8 cellular contexts compared by ENCODE assay signal in the genomic region with DNA sequence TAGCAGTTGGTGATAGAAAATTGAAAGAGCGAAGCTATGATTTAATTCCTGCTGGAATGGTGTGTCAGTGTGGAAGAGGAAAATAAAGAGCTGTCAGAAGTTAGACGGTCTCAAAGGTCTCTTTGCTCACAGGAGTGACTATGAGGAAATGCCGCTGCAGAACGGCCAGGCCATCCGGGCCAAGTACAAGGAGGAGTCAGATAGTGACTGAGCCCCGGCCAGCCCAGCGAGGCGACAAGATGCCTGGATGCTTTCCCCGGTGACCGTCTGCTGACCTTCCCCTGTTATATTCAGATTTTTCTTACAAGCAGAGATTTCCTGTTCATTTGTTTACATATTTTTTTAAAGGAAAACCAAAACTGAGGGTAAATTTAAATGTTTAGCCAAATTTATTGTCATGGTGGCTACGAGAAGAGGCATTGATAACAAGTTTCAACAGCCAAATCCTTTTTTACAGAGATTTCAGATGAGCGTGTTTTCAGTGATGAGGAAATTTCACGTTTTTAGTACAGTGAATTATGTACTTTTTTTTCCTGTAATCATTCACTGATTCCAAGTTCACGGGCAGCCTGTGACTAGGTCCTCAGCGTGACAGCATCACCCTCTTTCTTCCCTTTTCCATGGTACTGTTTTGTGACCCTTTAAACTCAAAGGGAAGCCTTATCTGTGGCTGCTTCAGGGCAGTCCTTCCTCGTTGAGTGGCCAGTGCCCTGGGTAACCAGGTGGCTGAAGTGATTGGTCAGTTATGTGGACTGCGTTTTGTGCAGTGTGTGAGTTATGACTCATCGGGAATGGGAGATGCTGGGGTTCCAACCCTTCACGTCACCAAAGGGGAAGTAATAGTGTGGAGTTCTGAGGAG. TPM values are rescaled to one million over a fixed set of nuclear protein-coding genes. Genes with fewer than 3 reads are reported as not detected.
A peak's percentile ranks its signal among the peaks of the same experiment; 100 is the strongest.
DNase-seq lines count a peak whose midpoint lies in the region; ATAC-seq and TF ChIP-seq lines count a peak whose summit lies in the region.

No MANE protein-coding gene starts in this region.

- H3K4me1 ChIP-seq in sigmoid colon: peaks cover 0 to 18% (median 11%) of the 10 kb centered on the region in 4 donors
- H3K4me1 ChIP-seq in Karpas-422 (ENCODE audit: low read length): peaks cover 6% of the 10 kb centered on the region

- H2AFZ ChIP-seq in Karpas-422 (ENCODE audit: low read length): no peak overlapping the region

- WGBS in sigmoid colon, 2 donors: 28 to 55% methylated on average over 19 of the region's 19 CpGs

- peak overlapping the region; percentile 87 for H3K27ac Mint-ChIP-seq in HFFc6
- H3K27ac Mint-ChIP-seq in activated T-helper 17 cell treated with anti-CD3 and anti-CD28 coated beads, Interleukin-2, amount 50 U/mL, for 72 hours: peak overlapping the region; percentile 85

- H3K27me3 Mint-ChIP-seq in HFFc6 (ENCODE audit: insufficient read depth): no peaks in the 10 kb centered on the region; the same call in 1 of the 2 replicates
- no peaks in the 10 kb centered on the region for H3K27me3 Mint-ChIP-seq in activated T-helper 17 cell treated with anti-CD3 and anti-CD28 coated beads, Interleukin-2, amount 50 U/mL, for 72 hours

- TF ChIP-seq EP300 in sigmoid colon (IDR thresholded peaks at IDR 0.05): no peak

- H3K27me3 ChIP-seq in sigmoid colon (no peaks in the 10 kb centered on the region), Karpas-422 (ENCODE audit: low read length) (no peaks in the 10 kb centered on the region)

- H3K9me3 Mint-ChIP-seq in HFFc6: no peaks in the 10 kb centered on the region
- H3K9me3 Mint-ChIP-seq in activated T-helper 17 cell treated with anti-CD3 and anti-CD28 coated beads, Interleukin-2, amount 50 U/mL, for 72 hours: no peaks in the 10 kb centered on the region

- H3K36me3 ChIP-seq in sigmoid colon (peaks cover 0 to 62% (median 13%) of the 10 kb centered on the region in 4 donors), Karpas-422 (ENCODE audit: insufficient read depth, low read length) (peaks cover 25% of the 10 kb centered on the region)

- no peaks in the 10 kb centered on the region for H3K9me2 ChIP-seq in Karpas-422 (replicated peaks; ENCODE audit: insufficient read depth, low read length)

- H3K79me2 ChIP-seq in Karpas-422 (ENCODE audit: low read length): peaks cover 4% of the 10 kb centered on the region; the same call in 1 of the 2 replicates

- H3K36me3 Mint-ChIP-seq in HFFc6 (ENCODE audit: low read depth): peaks cover 51% of the 10 kb centered on the region
- peaks cover 92% of the 10 kb centered on the region for H3K36me3 Mint-ChIP-seq in activated T-helper 17 cell treated with anti-CD3 and anti-CD28 coated beads, Interleukin-2, amount 50 U/mL, for 72 hours (ENCODE audit: low read depth)

- no peak for TF ChIP-seq POLR2A in sigmoid colon (IDR thresholded peaks at IDR 0.05)

- H3K4me2 ChIP-seq in Karpas-422 (ENCODE audit: low read depth, low read length, poor library complexity, severe bottlenecking): no peak overlapping the region

- H3K9ac ChIP-seq in Karpas-422 (ENCODE audit: low read length): no peak overlapping the region

- H3K4me1 Mint-ChIP-seq in HFFc6 (ENCODE audit: low read depth): peaks cover 28% of the 10 kb centered on the region
- H3K4me1 Mint-ChIP-seq in activated T-helper 17 cell treated with anti-CD3 and anti-CD28 coated beads, Interleukin-2, amount 50 U/mL, for 72 hours: peaks cover 28% of the 10 kb centered on the region

- no peaks in the 10 kb centered on the region for H3K9me3 ChIP-seq in sigmoid colon
- H3K9me3 ChIP-seq in Karpas-422 (ENCODE audit: low read length): no peaks in the 10 kb centered on the region

- H3K4me3 ChIP-seq in sigmoid colon (no peak overlapping the region), Karpas-422 (ENCODE audit: low read length) (no peak overlapping the region)

- TF ChIP-seq CTCF in HFFc6 (IDR thresholded peaks at IDR 0.05) (no peak), sigmoid colon (IDR thresholded peaks at IDR 0.05) (no peak)

- intact Hi-C loops in left cardiac atrium (cut with DNase I) (no loop called here), sigmoid colon (cut with DNase I) (no loop called here)

- ATAC-seq in activated T-helper 17 cell treated with anti-CD3 and anti-CD28 coated beads, Interleukin-2, amount 50 U/mL, for 72 hours (replicated peaks): no peak
- ATAC-seq in left cardiac atrium: peak; percentile 82 to 88
- ATAC-seq in HG03135 (IDR thresholded peaks at IDR 0.05; ENCODE audit: unreplicated experiment): no peak

- H3K4me3 Mint-ChIP-seq in HFFc6: peak overlapping the region; percentile 76; the same call in 1 of the 2 replicates
- no peak overlapping the region for H3K4me3 Mint-ChIP-seq in activated T-helper 17 cell treated with anti-CD3 and anti-CD28 coated beads, Interleukin-2, amount 50 U/mL, for 72 hours

- peak; percentile 84 for DNase-seq in HFFc6
- peak; percentile 88 for DNase-seq in left cardiac atrium
- DNase-seq in sigmoid colon: peak; percentile 85
- DNase-seq in Karpas-422: no peak
- no peak for DNase-seq in cortex of kidney (lab: John Stamatoyannopoulos, UW)
- DNase-seq in LoVo (ENCODE audit: low spot score): no peak

- H3K27ac ChIP-seq in sigmoid colon (peak overlapping the region; percentile 54 to 68 (median 57)), Karpas-422 (ENCODE audit: low read length) (no peak overlapping the region)

- no peaks in the 10 kb centered on the region for H4K20me1 ChIP-seq in Karpas-422 (ENCODE audit: insufficient read depth, low read depth, low read length)

RNA-seq across cellular contexts. Expression of gene DYNLT1, which starts 12.6 kb away (rescaled TPM):
- 100 to 1,000 TPM; 163 to 185 (median 170) TPM for total RNA-seq in HFFc6 (2021; fragmentation: NEBNext Ultra II Directional; extraction: Animal tissue kit (Norgen Biotek cat#: 25700))
- total RNA-seq in activated T-helper 17 cell treated with anti-CD3 and anti-CD28 coated beads, Interleukin-2, amount 50 U/mL, for 72 hours: 10 to 100 TPM; 82.3 to 89.8 TPM
- total RNA-seq in left cardiac atrium (10 to 100 TPM; 73.6 to 90.6 TPM), sigmoid colon (100 to 1,000 TPM in 3 of 4 donors, 10 to 100 TPM in 1; 68.7 to 118 (median 105) TPM)
- polyA plus RNA-seq in sigmoid colon: 100 to 1,000 TPM; 231 to 457 (median 332) TPM
- total RNA-seq in Karpas-422 (2014; rRNA removed; shearing (Covaris generic); ENCODE audit: low replicate concordance): 13.4 and 19.9 TPM in 2 replicates

RNA-seq across cellular contexts. Expression of gene SYTL3, which starts 17.9 kb away (rescaled TPM):
- total RNA-seq in HFFc6 (2021; fragmentation: NEBNext Ultra II Directional; extraction: Animal tissue kit (Norgen Biotek cat#: 25700)): 1 to 10 TPM; 3.1 to 5.7 (median 3.9) TPM
- total RNA-seq in activated T-helper 17 cell treated with anti-CD3 and anti-CD28 coated beads, Interleukin-2, amount 50 U/mL, for 72 hours: 100 to 1,000 TPM; 118 to 331 TPM
- total RNA-seq in left cardiac atrium (1 to 10 TPM; 3.7 to 4.4 TPM), sigmoid colon (1 to 10 TPM; 3.1 to 4.3 (median 3.6) TPM)
- 1 to 10 TPM; 1.6 to 6.9 (median 1.8) TPM for polyA plus RNA-seq in sigmoid colon
- total RNA-seq in Karpas-422 (2014; rRNA removed; shearing (Covaris generic); ENCODE audit: low replicate concordance): 0.41 and 2.2 TPM in 2 replicates

Comparison
In these comparisons a context has a peak if more than half of its experiments do, and no peak if none do; other contexts are left out.
1. DNase-seq: peak in HFFc6 (single experiment), left cardiac atrium (single experiment) and sigmoid colon (single experiment); none in Karpas-422 (single experiment), cortex of kidney (single experiment) and LoVo (single experiment).
2. ATAC-seq: peak in left cardiac atrium (2 of 2); none in activated T-helper 17 cell treated with anti-CD3 and anti-CD28 coated beads, Interleukin-2, amount 50 U/mL, for 72 hours (single experiment) and HG03135 (single experiment).
3. RNA of gene SYTL3, which starts 17.9 kb away (total RNA-seq): 118 to 331 TPM in activated T-helper 17 cell treated with anti-CD3 and anti-CD28 coated beads, Interleukin-2, amount 50 U/mL, for 72 hours; 3.7 to 4.4 TPM in left cardiac atrium, 3.1 to 5.7 TPM in HFFc6, 3.1 to 4.3 TPM in sigmoid colon and 0.41 to 2.2 TPM in Karpas-422; every median in the first group is over 10 times any median in the second.